14 cellular contexts compared by ENCODE assay signal in genomic region chr2:135585586-135585985, GRCh38. TPM values are rescaled to one million over a fixed set of nuclear protein-coding genes. Genes with fewer than 3 reads are reported as not detected.
DNase-seq lines count a peak whose midpoint lies in the region; ATAC-seq and TF ChIP-seq lines count a peak whose summit lies in the region.
"Had no signal": no experiment of that assay in that cellular context is flagged by ENCODE, and none has a peak within 500 bp of the region (broad histone marks: within the 10 kb centered on the region; RNA-seq: fewer than 3 reads in every experiment).

No MANE protein-coding gene starts in this region.

- ATAC-seq in GM19328 (IDR thresholded peaks at IDR 0.05; ENCODE audit: unreplicated experiment): no peak

- H3K9me3 ChIP-seq in DOHH2 (ENCODE audit: control insufficient read depth, insufficient read depth, low read length) (no peaks in the 10 kb centered on the region), MM.1S (replicated peaks; ENCODE audit: insufficient read depth, low read length) (no peaks in the 10 kb centered on the region)
- H3K9me3 ChIP-seq: uterus had no signal

- H3K36me3 ChIP-seq in DOHH2 (ENCODE audit: control insufficient read depth, low read length) (peaks cover 5% of the 10 kb centered on the region; the same call in 1 of the 2 replicates), MM.1S (replicated peaks; ENCODE audit: insufficient read depth, low read length) (no peaks in the 10 kb centered on the region)
- H3K36me3 ChIP-seq: uterus had no signal

- no peak overlapping the region for H3K9ac ChIP-seq in MM.1S (ENCODE audit: low read length)

- no peak overlapping the region for H3K27ac Mint-ChIP-seq in neural crest cell (ENCODE audit: unreplicated experiment)
- H3K27ac Mint-ChIP-seq: activated CD4-positive, alpha-beta T cell treated with anti-CD3 and anti-CD28 coated beads for 36 hours had no signal

- H3K9me2 ChIP-seq in DOHH2 (replicated peaks; ENCODE audit: control insufficient read depth, low read length) (no peaks in the 10 kb centered on the region), MM.1S (replicated peaks; ENCODE audit: insufficient read depth, low read length) (no peaks in the 10 kb centered on the region)

- H3K4me2 ChIP-seq in DOHH2 (ENCODE audit: low read length) (0 out of 2 replicates have a peak overlapping the region, but pooled peaks have one; percentile 6), MM.1S (ENCODE audit: low read depth, low read length) (no peak overlapping the region)

- H3K27me3 Mint-ChIP-seq in neural crest cell (ENCODE audit: low read depth): no peaks in the 10 kb centered on the region
- H3K27me3 Mint-ChIP-seq: activated CD4-positive, alpha-beta T cell treated with anti-CD3 and anti-CD28 coated beads for 36 hours had no signal

- peaks cover 2% of the 10 kb centered on the region for H3K36me3 Mint-ChIP-seq in neural crest cell (ENCODE audit: low read depth)

- H3K4me3 Mint-ChIP-seq in neural crest cell: no peak overlapping the region
- H3K4me3 Mint-ChIP-seq: activated CD4-positive, alpha-beta T cell treated with anti-CD3 and anti-CD28 coated beads for 36 hours had no signal

- H3F3A ChIP-seq in DOHH2 (ENCODE audit: control insufficient read depth, insufficient read depth) (0 out of 2 replicates have a peak, but pooled peaks cover 3% of the 10 kb centered on the region), MM.1S (ENCODE audit: insufficient read depth, low read length) (peaks cover 16% of the 10 kb centered on the region)

- H3K79me2 ChIP-seq in DOHH2 (ENCODE audit: control insufficient read depth, low read length) (peaks cover 45% of the 10 kb centered on the region), MM.1S (ENCODE audit: low read length) (peaks cover 19% of the 10 kb centered on the region)

- no peaks in the 10 kb centered on the region for H3K9me3 Mint-ChIP-seq in neural crest cell

- H3K27me3 ChIP-seq in DOHH2 (ENCODE audit: control insufficient read depth, low read length) (no peaks in the 10 kb centered on the region), MM.1S (replicated peaks; ENCODE audit: insufficient read depth, low read length) (no peaks in the 10 kb centered on the region)
- H3K27me3 ChIP-seq: uterus had no signal

- H4K20me1 ChIP-seq in DOHH2 (ENCODE audit: control insufficient read depth, insufficient read depth, low read depth, low read length) (no peaks in the 10 kb centered on the region), MM.1S (ENCODE audit: insufficient read depth, low read length) (no peaks in the 10 kb centered on the region)

- H3K4me1 ChIP-seq in DOHH2 (ENCODE audit: control insufficient read depth, low read length) (peaks cover 32% of the 10 kb centered on the region), MM.1S (ENCODE audit: low read length) (peaks cover 41% of the 10 kb centered on the region)
- H3K4me1 ChIP-seq: uterus had no signal

- H3K27ac ChIP-seq in DOHH2 (ENCODE audit: low read depth, low read length): no peak overlapping the region
- no peak overlapping the region for H3K27ac ChIP-seq in MM.1S (ENCODE audit: low read length)
- no peak overlapping the region for H3K27ac ChIP-seq in coronary artery
- H3K27ac ChIP-seq: SK-N-MC, skin epidermis, uterus had no signal

- DNase-seq in MM.1S (no peak), choroid plexus epithelial cell (ENCODE audit: low read depth) (peak; percentile 65), neural crest cell (ENCODE audit: low read depth, low spot score) (no peak), hypothalamus (lab: John Stamatoyannopoulos, UW) (no peak), coronary artery (ENCODE audit: low spot score) (no peak)
- DNase-seq in activated naive CD4-positive, alpha-beta T cell treated with anti-CD3 and anti-CD28 coated beads, Interleukin-2, amount 50 U/mL, for 16 hours: no peak
- DNase-seq: activated CD4-positive, alpha-beta T cell treated with anti-CD3 and anti-CD28 coated beads for 36 hours; NCI-H446 treated with DMSO at 0.1 percent for 48 hours; uterus had no signal

- H2AFZ ChIP-seq in MM.1S (ENCODE audit: low read length): no peak overlapping the region

- peaks cover 18% of the 10 kb centered on the region for H3K4me1 Mint-ChIP-seq in neural crest cell

- TF ChIP-seq CTCF in DOHH2 (IDR thresholded peaks at IDR 0.05; ENCODE audit: low read depth, low read length, poor library complexity, severe bottlenecking): no peak
- TF ChIP-seq CTCF in MM.1S (IDR thresholded peaks at IDR 0.05; ENCODE audit: low read length): peak; percentile 24
- TF ChIP-seq CTCF in choroid plexus epithelial cell (conservative IDR thresholded peaks at IDR 0.05; ENCODE audit: low read depth, low read length): peak; percentile 56
- peak; percentile 42 for TF ChIP-seq CTCF in neural crest cell (conservative IDR thresholded peaks at IDR 0.05)
- TF ChIP-seq CTCF in coronary artery (IDR thresholded peaks at IDR 0.05): no peak

- H3K4me3 ChIP-seq in DOHH2 (ENCODE audit: low read length) (no peak overlapping the region), MM.1S (ENCODE audit: low read length) (no peak overlapping the region), choroid plexus epithelial cell (ENCODE audit: low read depth, low read length) (no peak overlapping the region), coronary artery (no peak overlapping the region)
- H3K4me3 ChIP-seq: lung, SK-N-MC, skin epidermis, uterus had no signal

RNA-seq across cellular contexts. Expression of gene R3HDM1, which starts 54.3 kb away (rescaled TPM):
- total RNA-seq in neural crest cell: 63.0 and 75.1 TPM in 2 replicates

RNA-seq across cellular contexts. Expression of gene ZRANB3, which starts 54.6 kb away (rescaled TPM):
- 14.6 and 18.6 TPM in 2 replicates for total RNA-seq in neural crest cell

Comparison
In these comparisons a context has a peak if more than half of its experiments do, and no peak if none do; other contexts are left out.
1. CTCF ChIP-seq: peak in MM.1S (single experiment), choroid plexus epithelial cell (single experiment) and neural crest cell (single experiment); none in DOHH2 (single experiment) and coronary artery (single experiment).